In the genomic region with DNA sequence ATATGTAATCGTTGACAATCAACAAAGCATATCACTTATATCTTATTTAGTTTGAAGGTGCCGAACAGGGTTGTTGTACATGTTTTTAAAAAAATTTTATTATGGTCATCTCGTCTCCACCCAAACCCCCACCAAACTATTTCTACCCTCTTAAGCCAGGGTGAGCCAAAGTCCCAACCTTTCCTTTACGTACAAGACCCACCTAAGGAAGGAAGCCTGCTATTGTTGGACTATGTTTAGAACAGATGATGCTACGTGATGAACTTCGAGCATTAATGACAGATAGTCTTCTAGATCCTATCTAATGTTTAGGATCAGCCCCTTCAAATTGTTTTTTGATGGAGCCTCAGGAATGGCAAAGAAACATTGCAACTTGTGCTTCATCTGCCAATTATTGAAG, we compare ENCODE assay signal across 27 cellular contexts. TPM values are rescaled to one million over a fixed set of nuclear protein-coding genes. Genes with fewer than 3 reads are reported as not detected.
"Had no signal": no experiment of that assay in that cellular context is flagged by ENCODE, and none has a peak within 500 bp of the region (broad histone marks: within the 10 kb centered on the region; RNA-seq: fewer than 3 reads in every experiment).

No MANE protein-coding gene starts in this region.

- H3K4me1 ChIP-seq: adrenal gland, body of pancreas had no signal

- H3K4me3 ChIP-seq: adrenal gland, body of pancreas, esophagus muscularis mucosa, gastroesophageal sphincter had no signal

- H3K27ac ChIP-seq: adrenal gland, body of pancreas, esophagus muscularis mucosa, foreskin keratinocyte, gastroesophageal sphincter had no signal

- H3K9me3 ChIP-seq: adrenal gland, body of pancreas, esophagus muscularis mucosa had no signal

- H3K27me3 ChIP-seq: adrenal gland, body of pancreas, esophagus muscularis mucosa, foreskin keratinocyte, gastroesophageal sphincter had no signal

- ATAC-seq: activated CD4-positive, alpha-beta T cell treated with anti-CD3 and anti-CD28 coated beads for 36 hours; activated CD8-positive, alpha-beta memory T cell treated with anti-CD3 and anti-CD28 coated beads, Interleukin-2, amount 10 ng/mL, durations not matched to agents 7 days and 5 days; activated CD8-positive, alpha-beta T cell treated with anti-CD3 and anti-CD28 coated beads, Interleukin-2, amount 10 ng/mL, durations not matched to agents 7 days and 5 days; activated naive CD8-positive, alpha-beta T cell treated with anti-CD3 and anti-CD28 coated beads, Interleukin-2, amount 50 U/mL, for 24 hours; body of pancreas; effector memory CD8-positive, alpha-beta T cell; foreskin keratinocyte; gastroesophageal sphincter had no signal

- DNase-seq: activated CD4-positive, alpha-beta memory T cell treated with anti-CD3 and anti-CD28 coated beads for 36 hours; activated CD4-positive, alpha-beta T cell treated with anti-CD3 and anti-CD28 coated beads for 36 hours; activated CD4-positive, alpha-beta T cell treated with anti-CD3 and anti-CD28 coated beads, Interleukin-2, amount 10 ng/mL, durations not matched to agents 24 days and 14 days; activated CD4-positive, CD25-positive, alpha-beta regulatory T cell; activated CD4-positive, CD25-positive, alpha-beta regulatory T cell treated with anti-CD3 and anti-CD28 coated beads, Interleukin-2, amount 50 U/mL, for 72 hours; activated CD8-positive, alpha-beta memory T cell treated with anti-CD3 and anti-CD28 coated beads, Interleukin-2, amount 10 ng/mL, durations not matched to agents 7 days and 5 days; activated CD8-positive, alpha-beta memory T cell treated with anti-CD3 and anti-CD28 coated beads, Interleukin-2, amount 50 U/mL, for 4 hours; activated CD8-positive, alpha-beta T cell treated with anti-CD3 and anti-CD28 coated beads, Interleukin-2, amount 10 ng/mL, durations not matched to agents 7 days and 5 days; activated effector memory CD4-positive, alpha-beta T cell treated with anti-CD3 and anti-CD28 coated beads, Interleukin-2, amount 50 U/mL, for 16 hours; activated naive CD4-positive, alpha-beta T cell treated with anti-CD3 and anti-CD28 coated beads for 36 hours; activated naive CD8-positive, alpha-beta T cell treated with anti-CD3 and anti-CD28 coated beads for 36 hours; activated naive CD8-positive, alpha-beta T cell treated with anti-CD3 and anti-CD28 coated beads, Interleukin-2, amount 50 U/mL, for 24 hours; activated T-cell treated with anti-CD3 and anti-CD28 coated beads, Interleukin-2, amount 50 U/mL, for 1 hour; activated T-cell treated with anti-CD3 and anti-CD28 coated beads, Interleukin-2, amount 50 U/mL, for 48 hours; adrenal gland; amygdala; aorta; body of pancreas; cortex of kidney; dermis blood vessel endothelial cell; effector CD4-positive, alpha-beta T cell; effector memory CD8-positive, alpha-beta T cell; erythroblast; foreskin keratinocyte; T-helper 2 cell had no signal

- H3K36me3 ChIP-seq: adrenal gland, esophagus muscularis mucosa, gastroesophageal sphincter had no signal

RNA-seq across cellular contexts. Expression of a gene that starts 44.4 kb away (rescaled TPM):
- total RNA-seq: foreskin keratinocyte had no signal
- polyA plus RNA-seq: foreskin keratinocyte had no signal
